ENCODE assay signal across 22 cellular contexts in the genomic region with DNA sequence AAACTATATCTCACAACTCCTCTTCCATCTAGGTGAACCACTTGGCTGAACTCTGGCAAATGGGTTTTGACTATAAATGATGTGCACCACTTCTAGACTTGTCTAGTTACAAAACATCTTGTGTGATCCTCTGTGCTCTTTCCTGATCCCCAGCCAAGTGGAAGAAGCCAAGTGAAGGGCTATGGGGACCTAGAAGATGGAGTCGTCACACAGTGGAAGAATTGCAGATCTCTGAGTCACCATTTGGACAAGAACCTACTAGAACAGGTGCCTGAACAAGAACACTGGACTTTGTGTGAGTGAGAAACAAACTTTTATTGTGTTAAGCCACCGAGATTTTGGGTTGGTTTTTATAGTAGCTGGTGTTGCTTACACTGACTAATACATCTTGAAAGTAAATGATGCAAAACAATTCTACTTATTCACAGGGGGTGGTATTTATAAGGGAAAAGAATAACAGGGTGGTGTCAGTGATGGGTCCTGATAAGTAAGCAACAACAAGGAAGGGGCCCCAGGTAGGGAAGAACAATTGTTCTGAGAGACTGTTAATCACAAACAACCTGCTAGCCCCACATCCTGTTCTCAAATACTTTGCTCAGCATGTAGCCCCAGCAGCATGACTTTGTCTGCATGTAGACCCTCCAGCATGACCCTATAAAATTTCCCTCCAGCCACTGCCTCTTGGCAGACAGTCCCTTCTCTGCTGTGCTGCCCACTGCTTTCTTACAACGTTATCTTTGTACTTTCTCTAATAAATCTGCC.
"Had no signal": no experiment of that assay in that cellular context is flagged by ENCODE, and none has a peak within 500 bp of the region (broad histone marks: within the 10 kb centered on the region; RNA-seq: fewer than 3 reads in every experiment).

No MANE protein-coding gene starts in this region.

- FAIRE-seq: urothelium cell line had no signal

- H3K36me3 ChIP-seq: heart left ventricle, neutrophil, tibial nerve had no signal

- ATAC-seq: activated CD8-positive, alpha-beta T cell treated with anti-CD3 and anti-CD28 coated beads for 36 hours; natural killer cell had no signal

- H3K4me3 Mint-ChIP-seq: activated CD4-positive, alpha-beta T cell treated with anti-CD3 and anti-CD28 coated beads, Interleukin-2, amount 10 ng/mL, durations not matched to agents 24 days and 14 days; activated CD8-positive, alpha-beta T cell treated with anti-CD3 and anti-CD28 coated beads for 36 hours; activated naive CD8-positive, alpha-beta T cell treated with anti-CD3 and anti-CD28 coated beads, Interleukin-2, amount 10 ng/mL, durations not matched to agents 7 days and 5 days; immature natural killer cell; natural killer cell; stimulated activated naive CD8-positive, alpha-beta T cell treated with anti-CD3 and anti-CD28 coated beads, Interleukin-15, Interleukin-2, amounts not matched to agents 100 ng/mL and 50 ng/mL, for 24 hours had no signal

- H3K27me3 Mint-ChIP-seq: activated CD4-positive, alpha-beta T cell treated with anti-CD3 and anti-CD28 coated beads, Interleukin-2, amount 10 ng/mL, durations not matched to agents 24 days and 14 days had no signal

- H3K27me3 ChIP-seq: heart left ventricle, neutrophil, tibial nerve had no signal

- H3K27ac ChIP-seq: heart left ventricle, neutrophil, parathyroid adenoma, skin epidermis, tibial nerve had no signal

- H3K4me3 ChIP-seq: heart left ventricle, skin epidermis, tibial nerve had no signal

- H3K36me3 Mint-ChIP-seq: activated naive CD8-positive, alpha-beta T cell treated with anti-CD3 and anti-CD28 coated beads, Interleukin-2, amount 10 ng/mL, durations not matched to agents 7 days and 5 days; immature natural killer cell; natural killer cell had no signal

- DNase-seq: activated CD4-positive, alpha-beta T cell treated with anti-CD3 and anti-CD28 coated beads, Interleukin-2, amount 10 ng/mL, durations not matched to agents 24 days and 14 days; activated CD8-positive, alpha-beta T cell treated with anti-CD3 and anti-CD28 coated beads for 36 hours; activated naive CD4-positive, alpha-beta T cell treated with Interleukin-2 at 50 U/mL for 16 hours; activated naive CD8-positive, alpha-beta T cell treated with anti-CD3 and anti-CD28 coated beads, Interleukin-2, amount 10 ng/mL, durations not matched to agents 7 days and 5 days; activated T-cell treated with anti-CD3 and anti-CD28 coated beads, Interleukin-2, amount 50 U/mL, for 1 hour; amygdala; caudate nucleus; erythroblast; foreskin melanocyte; heart left ventricle; immature natural killer cell; kidney glomerular epithelial cell; natural killer cell; retina; T-helper 9 cell had no signal

- H2AFZ ChIP-seq: parathyroid adenoma had no signal

- H3K27ac Mint-ChIP-seq: activated CD4-positive, alpha-beta T cell treated with anti-CD3 and anti-CD28 coated beads, Interleukin-2, amount 10 ng/mL, durations not matched to agents 24 days and 14 days; activated CD8-positive, alpha-beta T cell treated with anti-CD3 and anti-CD28 coated beads for 36 hours; activated naive CD8-positive, alpha-beta T cell treated with anti-CD3 and anti-CD28 coated beads, Interleukin-2, amount 10 ng/mL, durations not matched to agents 7 days and 5 days; activated T-helper 2 cell treated with anti-CD3 and anti-CD28 coated beads, Interferon-gamma antibody, Interleukin-2, Interleukin-4, amounts not matched to agents 10 μg/mL and 5 μg/mL and 100 μg/mL, durations not matched to agents 14 hours and 24 hours and 36 hours; immature natural killer cell; natural killer cell; stimulated activated naive CD8-positive, alpha-beta T cell treated with anti-CD3 and anti-CD28 coated beads, Interleukin-15, Interleukin-2, amounts not matched to agents 100 ng/mL and 50 ng/mL, for 24 hours had no signal

- H3K4me1 ChIP-seq: parathyroid adenoma had no signal

- H3K79me2 ChIP-seq: parathyroid adenoma had no signal

- H3K9me3 Mint-ChIP-seq: activated CD8-positive, alpha-beta T cell treated with anti-CD3 and anti-CD28 coated beads for 36 hours; activated T-helper 2 cell treated with anti-CD3 and anti-CD28 coated beads, Interferon-gamma antibody, Interleukin-2, Interleukin-4, amounts not matched to agents 10 μg/mL and 5 μg/mL and 100 μg/mL, durations not matched to agents 14 hours and 24 hours and 36 hours; immature natural killer cell; natural killer cell; stimulated activated naive CD8-positive, alpha-beta T cell treated with anti-CD3 and anti-CD28 coated beads, Interleukin-15, Interleukin-2, amounts not matched to agents 100 ng/mL and 50 ng/mL, for 24 hours had no signal

- H3K9me3 ChIP-seq: heart left ventricle, neutrophil, tibial nerve had no signal
